ENCODE assay signal across 8 cellular contexts in genomic region chr5:82793808-82794419, GRCh38.
DNase-seq lines count a peak whose midpoint lies in the region; ATAC-seq and TF ChIP-seq lines count a peak whose summit lies in the region.

No MANE protein-coding gene starts in this region.

- 39 to 44% methylated on average over 4 of the region's 4 CpGs for WGBS in esophagus squamous epithelium, 2 donors

- no peak for DNase-seq in AG09309 (ENCODE audit: low read depth)
- DNase-seq in esophagus squamous epithelium (lab: John Stamatoyannopoulos, UW) = no peak
- peak; percentile 3 for DNase-seq in pulmonary artery endothelial cell (ENCODE audit: low read depth, low spot score)
- DNase-seq in epidermal melanocyte (ENCODE audit: insufficient read length, low spot score) = no peak

- no peaks in the 10 kb centered on the region for H3K27me3 ChIP-seq in esophagus squamous epithelium

- TF ChIP-seq CTCF in AG09309 (IDR thresholded peaks at IDR 0.05; ENCODE audit: control insufficient read depth, insufficient read depth, low read depth, low read length, missing control alignments) = peak; percentile 73
- TF ChIP-seq CTCF in VCaP (conservative IDR thresholded peaks at IDR 0.05) = peak; percentile 68
- TF ChIP-seq CTCF in esophagus squamous epithelium (IDR thresholded peaks at IDR 0.05) = peak in 5 of 6 experiments; percentile 15 to 50 (median 39)

- no peak for TF ChIP-seq POLR2A in esophagus squamous epithelium (IDR thresholded peaks at IDR 0.05)

- no peaks in the 10 kb centered on the region for H3K9me3 ChIP-seq in esophagus squamous epithelium

- H3K4me3 ChIP-seq in AG09309 (ENCODE audit: control insufficient read depth, low read depth, low read length) = no peak overlapping the region
- no peak overlapping the region for H3K4me3 ChIP-seq in esophagus squamous epithelium

- no peaks in the 10 kb centered on the region for H3K36me3 ChIP-seq in esophagus squamous epithelium

- intact Hi-C loops in esophagus squamous epithelium (cut with DNase I) = no loop called here

- no peaks in the 10 kb centered on the region for H3K4me1 ChIP-seq in esophagus squamous epithelium

- peak; percentile 41 for ATAC-seq in GM18867 (IDR thresholded peaks at IDR 0.05; ENCODE audit: unreplicated experiment)
- no peak for ATAC-seq in GM18511 (IDR thresholded peaks at IDR 0.05; ENCODE audit: unreplicated experiment)
- ATAC-seq in GM19463 (IDR thresholded peaks at IDR 0.05; ENCODE audit: unreplicated experiment) = no peak

- no peak overlapping the region for H3K27ac ChIP-seq in VCaP
- H3K27ac ChIP-seq in esophagus squamous epithelium = no peak overlapping the region
